1 cellular context compared by ENCODE assay signal in the genomic region with DNA sequence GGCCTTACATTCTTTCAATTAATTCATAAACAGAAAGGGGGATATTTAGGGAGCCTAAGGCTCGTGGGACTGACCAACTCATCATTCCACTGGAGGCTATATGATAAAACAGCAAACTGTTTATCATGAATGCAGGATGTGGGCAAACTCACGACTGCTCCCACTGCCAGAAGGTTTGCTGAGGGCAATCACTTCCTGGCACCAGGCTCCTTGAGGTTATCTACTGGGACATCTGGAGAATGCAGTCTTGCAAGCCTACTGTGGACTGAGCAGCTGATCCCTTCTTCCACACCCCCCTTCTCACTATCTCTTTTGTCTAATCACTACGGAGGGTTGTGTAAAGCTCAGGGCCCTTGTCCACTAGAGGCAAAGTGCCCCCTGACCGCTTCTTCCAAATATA.
TF ChIP-seq lines count a peak whose summit lies in the region.
"Not testable (repeated sequence)": the region's sequence is repeated elsewhere in the genome, so short reads cannot be mapped to it uniquely, and the experiment has no call there.

No MANE protein-coding gene starts in this region.

TF ChIP-seq in K562, 482 proteins besides CTCF, POLR2A, EP300 and RAD21 (continued from another document):
- TF ChIP-seq, protein P1, sequence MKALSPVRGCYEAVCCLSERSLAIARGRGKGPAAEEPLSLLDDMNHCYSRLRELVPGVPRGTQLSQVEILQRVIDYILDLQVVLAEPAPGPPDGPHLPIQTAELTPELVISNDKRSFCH (CRISPR knock-in tag; IDR thresholded peaks at IDR 0.05): not testable (repeated sequence)
- TF ChIP-seq, protein P1 (tag; IDR thresholded peaks at IDR 0.05): 0 out of 2 replicates have a peak, but pooled peaks have one; percentile 34
- TF ChIP-seq ZNF766 (CRISPR knock-in tag; conservative IDR thresholded peaks at IDR 0.05) (peak; percentile 76), ZKSCAN1 (IDR thresholded peaks at IDR 0.05; ENCODE audit: low read depth, low read length) (peak; percentile 95), ZNF589 (CRISPR knock-in tag; IDR thresholded peaks at IDR 0.05; ENCODE audit: low read depth) (peak; percentile 93), MTA2 (IDR thresholded peaks at IDR 0.05; ENCODE audit: low read depth) (peak; percentile 74), DPF2 (IDR thresholded peaks at IDR 0.05) (peak; percentile 45; the same call in 1 of the 2 replicates)
- TF ChIP-seq, protein P2, sequence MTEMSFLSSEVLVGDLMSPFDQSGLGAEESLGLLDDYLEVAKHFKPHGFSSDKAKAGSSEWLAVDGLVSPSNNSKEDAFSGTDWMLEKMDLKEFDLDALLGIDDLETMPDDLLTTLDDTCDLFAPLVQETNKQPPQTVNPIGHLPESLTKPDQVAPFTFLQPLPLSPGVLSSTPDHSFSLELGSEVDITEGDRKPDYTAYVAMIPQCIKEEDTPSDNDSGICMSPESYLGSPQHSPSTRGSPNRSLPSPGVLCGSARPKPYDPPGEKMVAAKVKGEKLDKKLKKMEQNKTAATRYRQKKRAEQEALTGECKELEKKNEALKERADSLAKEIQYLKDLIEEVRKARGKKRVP (CRISPR knock-in tag; IDR thresholded peaks at IDR 0.05): peak; percentile 77
